In genomic region chr4:124060261-124060918, GRCh38 we compare ENCODE assay signal across 9 cellular contexts.
A peak's percentile ranks its signal among the peaks of the same experiment; 100 is the strongest.
DNase-seq lines count a peak whose midpoint lies in the region; ATAC-seq and TF ChIP-seq lines count a peak whose summit lies in the region.
"Had no signal": no experiment of that assay in that cellular context is flagged by ENCODE, and none has a peak within 500 bp of the region (broad histone marks: within the 10 kb centered on the region; RNA-seq: fewer than 3 reads in every experiment).

No MANE protein-coding gene starts in this region.

- peak; percentile 36 for DNase-seq in GM04503 (ENCODE audit: low read depth)
- peak; percentile 98 for DNase-seq in amniotic epithelial cell (ENCODE audit: low read depth)
- peak in 1 of 2 donors; percentile 37 for DNase-seq in left lung
- DNase-seq in ureter (ENCODE audit: low spot score): peak; percentile 67
- DNase-seq in activated naive CD4-positive, alpha-beta T cell treated with anti-CD3 and anti-CD28 coated beads, Interleukin-2, amount 50 U/mL, for 72 hours (ENCODE audit: low spot score in 2 of 2): no peak

- no peaks in the 10 kb centered on the region for H3K36me3 Mint-ChIP-seq in activated naive CD4-positive, alpha-beta T cell treated with anti-CD3 and anti-CD28 coated beads, Interleukin-2, amount 50 U/mL, for 72 hours
- H3K36me3 Mint-ChIP-seq: activated naive CD8-positive, alpha-beta T cell had no signal

- no peak overlapping the region for H3K4me3 ChIP-seq in left lung

- peaks cover 0 to 10% of the 10 kb centered on the region in 2 donors for H3K9me3 Mint-ChIP-seq in activated naive CD4-positive, alpha-beta T cell treated with anti-CD3 and anti-CD28 coated beads, Interleukin-2, amount 50 U/mL, for 72 hours

- intact Hi-C loops in left lung (cut with DNase I): no loop called here

- ATAC-seq in HG03095 (IDR thresholded peaks at IDR 0.05; ENCODE audit: unreplicated experiment): peak; percentile 57
- peak; percentile 86 for ATAC-seq in left lung
- no peak for ATAC-seq in HG03108 (IDR thresholded peaks at IDR 0.05; ENCODE audit: unreplicated experiment)
- no peak for ATAC-seq in activated naive CD4-positive, alpha-beta T cell treated with anti-CD3 and anti-CD28 coated beads, Interleukin-2, amount 50 U/mL, for 72 hours
- ATAC-seq in HG03439 (IDR thresholded peaks at IDR 0.05; ENCODE audit: unreplicated experiment): no peak

- H3K4me1 ChIP-seq in left lung: peaks cover 7 to 10% of the 10 kb centered on the region in 2 donors

- H3K27ac ChIP-seq in left lung: peak overlapping the region; percentile 47 to 72

- no peaks in the 10 kb centered on the region for H3K36me3 ChIP-seq in left lung

- H3K27me3 ChIP-seq in left lung: no peaks in the 10 kb centered on the region

- no peaks in the 10 kb centered on the region for H3K9me3 ChIP-seq in left lung

- TF ChIP-seq CTCF in left lung (IDR thresholded peaks at IDR 0.05): no peak

- H3K27ac Mint-ChIP-seq in activated naive CD4-positive, alpha-beta T cell treated with anti-CD3 and anti-CD28 coated beads, Interleukin-2, amount 50 U/mL, for 72 hours: no peak overlapping the region
- H3K27ac Mint-ChIP-seq: activated naive CD8-positive, alpha-beta T cell had no signal

Comparison
In these comparisons a context has a peak if more than half of its experiments do, and no peak if none do; other contexts are left out.
1. DNase-seq: peak in GM04503 (single experiment), amniotic epithelial cell (single experiment) and ureter (single experiment); none in activated naive CD4-positive, alpha-beta T cell treated with anti-CD3 and anti-CD28 coated beads, Interleukin-2, amount 50 U/mL, for 72 hours (0 of 2).
2. ATAC-seq: peak in HG03095 (single experiment) and left lung (single experiment); none in HG03108 (single experiment), activated naive CD4-positive, alpha-beta T cell treated with anti-CD3 and anti-CD28 coated beads, Interleukin-2, amount 50 U/mL, for 72 hours (0 of 2) and HG03439 (single experiment).